Comparison of ENCODE assay signal across 32 cellular contexts in the genomic region with DNA sequence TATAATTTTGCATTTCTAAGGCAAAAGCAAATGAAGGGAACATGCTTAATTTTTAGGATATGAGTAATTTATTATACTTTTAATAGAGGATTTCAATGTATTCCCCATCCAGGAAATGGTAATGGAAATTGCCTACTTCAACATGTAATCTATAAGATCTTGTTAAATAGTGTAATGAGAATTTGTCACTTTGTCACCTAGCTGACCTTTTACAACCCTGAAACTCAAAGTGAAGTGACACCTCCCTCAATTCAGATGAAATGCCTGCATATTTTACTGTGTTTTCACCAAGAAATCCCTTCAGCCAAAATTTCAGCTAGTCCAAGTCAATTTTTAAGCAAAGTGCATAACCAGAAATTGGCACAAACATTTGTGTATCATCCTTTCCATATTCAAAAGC.
"Had no signal": no experiment of that assay in that cellular context is flagged by ENCODE, and none has a peak within 500 bp of the region (broad histone marks: within the 10 kb centered on the region; RNA-seq: fewer than 3 reads in every experiment).

No MANE protein-coding gene starts in this region.

- H3K27me3 ChIP-seq: heart left ventricle, left lung, neural progenitor cell, neutrophil, ovary, right atrium auricular region, right lobe of liver, testis, thyroid gland, upper lobe of right lung had no signal

- H3K36me3 Mint-ChIP-seq: immature natural killer cell; naive B cell; natural killer cell; neural progenitor cell; stimulated activated naive B cell treated with anti-CD40 and anti-IgM and Interleukin-4, amounts not matched to agents 10 μg/mL and 1 μg/mL and 100 μg/mL, for 72 hours had no signal

- H3K4me3 ChIP-seq: heart left ventricle, left lung, lower lobe of right lung, neural progenitor cell, ovary, right atrium auricular region, right lobe of liver, testis, thyroid gland, upper lobe of right lung had no signal

- H3K4me1 ChIP-seq: left lung, lower lobe of right lung, neural progenitor cell, right atrium auricular region, right lobe of liver, testis, thyroid gland, upper lobe of right lung had no signal

- H3K4me3 Mint-ChIP-seq: immature natural killer cell; mesothelial cell of epicardium; naive B cell; natural killer cell; nephron progenitor cell; neural progenitor cell; stimulated activated naive B cell treated with anti-CD40 and anti-IgM and Interleukin-4, amounts not matched to agents 10 μg/mL and 1 μg/mL and 100 μg/mL, for 72 hours; stimulated activated naive CD8-positive, alpha-beta T cell treated with anti-CD3 and anti-CD28 coated beads, Interleukin-15, Interleukin-2, amounts not matched to agents 100 ng/mL and 50 ng/mL, for 24 hours had no signal

- H3K9me3 ChIP-seq: lower lobe of right lung, neutrophil, ovary, right lobe of liver, testis, thyroid gland, upper lobe of right lung had no signal

- H3K36me3 ChIP-seq: heart left ventricle, left lung, lower lobe of right lung, neural progenitor cell, neutrophil, ovary, right atrium auricular region, right lobe of liver, thyroid gland, upper lobe of right lung had no signal

- FAIRE-seq: islet of Langerhans, kidney, urothelium cell line had no signal

- H3K27ac ChIP-seq: left lung, lower lobe of right lung, neural progenitor cell, neutrophil, ovary, right lobe of liver, testis, thyroid gland, upper lobe of right lung had no signal

- H3K4me1 Mint-ChIP-seq: immature natural killer cell; mesothelial cell of epicardium; naive B cell; natural killer cell; nephron progenitor cell; neural progenitor cell; stimulated activated naive B cell treated with anti-CD40 and anti-IgM and Interleukin-4, amounts not matched to agents 10 μg/mL and 1 μg/mL and 100 μg/mL, for 72 hours had no signal

- ATAC-seq: heart left ventricle; left colon; left lung; lower lobe of right lung; natural killer cell; right lobe of liver; stimulated activated naive B cell treated with anti-CD40 and anti-IgM and Interleukin-4, amounts not matched to agents 10 μg/mL and 1 μg/mL and 100 μg/mL, for 72 hours; upper lobe of right lung had no signal

- H3K27ac Mint-ChIP-seq: immature natural killer cell; mesothelial cell of epicardium; naive B cell; natural killer cell; nephron progenitor cell; neural progenitor cell; progenitor cell of endocrine pancreas; stimulated activated naive B cell treated with anti-CD40 and anti-IgM and Interleukin-4, amounts not matched to agents 10 μg/mL and 1 μg/mL and 100 μg/mL, for 72 hours; stimulated activated naive CD8-positive, alpha-beta T cell treated with anti-CD3 and anti-CD28 coated beads, Interleukin-15, Interleukin-2, amounts not matched to agents 100 ng/mL and 50 ng/mL, for 24 hours had no signal

- H3K9ac ChIP-seq: neural progenitor cell had no signal

- DNase-seq: heart left ventricle; hypothalamus; immature natural killer cell; kidney; left colon; left lung; lower lobe of right lung; mammary epithelial cell; mesenchymal stem cell; naive B cell; natural killer cell; nephron progenitor cell; occipital lobe; right lobe of liver; stimulated activated CD4-positive, alpha-beta T cell treated with anti-CD3 and anti-CD28 coated beads, Interleukin-12 subunit alpha, Interleukin-12 subunit beta, amount 100 ng/mL, for 4 hours; stimulated activated CD4-positive, alpha-beta T cell treated with anti-CD3 and anti-CD28 coated beads, Interleukin-15, amount 100 ng/mL, for 24 hours; stimulated activated CD4-positive, alpha-beta T cell treated with anti-CD3 and anti-CD28 coated beads, Interleukin-2, amount 100 ng/mL, for 24 hours; stimulated activated CD4-positive, alpha-beta T cell treated with anti-CD3 and anti-CD28 coated beads, Interleukin-4, amount 100 ng/mL, for 1 hour; stimulated activated naive B cell treated with anti-CD40 and anti-IgM and Interleukin-4, amounts not matched to agents 10 μg/mL and 1 μg/mL and 100 μg/mL, for 72 hours; testis; thyroid gland; trophoblast cell; upper lobe of right lung had no signal
